ENCODE assay signal across 10 cellular contexts in genomic region chr2:145748927-145749326, GRCh38.
DNase-seq lines count a peak whose midpoint lies in the region; ATAC-seq and TF ChIP-seq lines count a peak whose summit lies in the region.
"Had no signal": no experiment of that assay in that cellular context is flagged by ENCODE, and none has a peak within 500 bp of the region (broad histone marks: within the 10 kb centered on the region; RNA-seq: fewer than 3 reads in every experiment).

No MANE protein-coding gene starts in this region.

- H3K4me1 Mint-ChIP-seq in activated naive CD8-positive, alpha-beta T cell treated with anti-CD3 and anti-CD28 coated beads, Interleukin-2, amount 50 U/mL, for 24 hours: peaks cover 45% of the 10 kb centered on the region
- H3K4me1 Mint-ChIP-seq in activated naive CD8-positive, alpha-beta T cell treated with anti-CD3 and anti-CD28 coated beads for 36 hours: peaks cover 13% of the 10 kb centered on the region

- H3K36me3 Mint-ChIP-seq in activated naive CD8-positive, alpha-beta T cell treated with anti-CD3 and anti-CD28 coated beads, Interleukin-2, amount 50 U/mL, for 24 hours (ENCODE audit: low read depth): no peaks in the 10 kb centered on the region
- H3K36me3 Mint-ChIP-seq in activated naive CD8-positive, alpha-beta T cell treated with anti-CD3 and anti-CD28 coated beads for 36 hours: no peaks in the 10 kb centered on the region

- peaks cover 45% of the 10 kb centered on the region for H3K4me1 ChIP-seq in A673 (ENCODE audit: insufficient read depth, low read length, poor library complexity, severe bottlenecking)

- CTCF ChIA-PET in A673 (lab: Charles Lee): no interaction called here

- no peak overlapping the region for H3K4me3 Mint-ChIP-seq in activated naive CD8-positive, alpha-beta T cell treated with anti-CD3 and anti-CD28 coated beads, Interleukin-2, amount 50 U/mL, for 24 hours
- no peak overlapping the region for H3K4me3 Mint-ChIP-seq in activated naive CD8-positive, alpha-beta T cell treated with anti-CD3 and anti-CD28 coated beads for 36 hours
- H3K4me3 Mint-ChIP-seq: activated CD4-positive, alpha-beta T cell treated with anti-CD3 and anti-CD28 coated beads, Interleukin-2, amount 10 ng/mL, durations not matched to agents 7 days and 5 days had no signal

- POLR2A ChIA-PET in A673 (lab: Charles Lee; ENCODE audit: low non-redundant PET): no interaction called here

- TF ChIP-seq CTCF in A673 (conservative IDR thresholded peaks at IDR 0.05; ENCODE audit: low read depth, low read length): no peak

- intact Hi-C loops in A673 (cut with micrococcal nuclease; ENCODE audit: unreplicated experiment): no loop called here

- no peaks in the 10 kb centered on the region for H3K9me3 ChIP-seq in A673 (ENCODE audit: low read depth, low read length, poor library complexity, severe bottlenecking)

- DNase-seq in activated naive CD8-positive, alpha-beta T cell treated with anti-CD3 and anti-CD28 coated beads, Interleukin-2, amount 50 U/mL, for 24 hours: no peak
- no peak for DNase-seq in activated naive CD8-positive, alpha-beta T cell treated with anti-CD3 and anti-CD28 coated beads for 36 hours
- DNase-seq in effector CD4-positive, alpha-beta T cell: no peak
- no peak for DNase-seq in A673 (ENCODE audit: low spot score)
- DNase-seq in COR-L47 (lab: John Stamatoyannopoulos, UW): no peak
- no peak for DNase-seq in cerebellar cortex (ENCODE audit: low spot score)
- DNase-seq: activated CD4-positive, alpha-beta T cell treated with anti-CD3 and anti-CD28 coated beads, Interleukin-2, amount 10 ng/mL, durations not matched to agents 7 days and 5 days; NCI-H524 treated with DMSO at 0.1 percent for 48 hours had no signal

- no peak overlapping the region for H3K27ac ChIP-seq in A673 (ENCODE audit: low read depth, low read length, poor library complexity, severe bottlenecking)

- H3K4me3 ChIP-seq in A673 (ENCODE audit: low read depth, low read length, poor library complexity, severe bottlenecking): no peak overlapping the region

- H3K9me3 Mint-ChIP-seq in activated naive CD8-positive, alpha-beta T cell treated with anti-CD3 and anti-CD28 coated beads, Interleukin-2, amount 50 U/mL, for 24 hours: peaks cover 14% of the 10 kb centered on the region
- no peaks in the 10 kb centered on the region for H3K9me3 Mint-ChIP-seq in activated naive CD8-positive, alpha-beta T cell treated with anti-CD3 and anti-CD28 coated beads for 36 hours
- H3K9me3 Mint-ChIP-seq: activated CD4-positive, alpha-beta T cell treated with anti-CD3 and anti-CD28 coated beads, Interleukin-2, amount 10 ng/mL, durations not matched to agents 7 days and 5 days had no signal

- no TSS peak for BruUV-seq in A673 (replicated peaks; lab: Mats Ljungman, UMichigan)

- H3K27me3 Mint-ChIP-seq in activated naive CD8-positive, alpha-beta T cell treated with anti-CD3 and anti-CD28 coated beads, Interleukin-2, amount 50 U/mL, for 24 hours: peaks cover 2% of the 10 kb centered on the region
- peaks cover 4% of the 10 kb centered on the region for H3K27me3 Mint-ChIP-seq in activated naive CD8-positive, alpha-beta T cell treated with anti-CD3 and anti-CD28 coated beads for 36 hours

- no peaks in the 10 kb centered on the region for H3K36me3 ChIP-seq in A673 (ENCODE audit: insufficient read depth, low read length, poor library complexity, severe bottlenecking)

- peak; percentile 48 for ATAC-seq in activated naive CD8-positive, alpha-beta T cell treated with anti-CD3 and anti-CD28 coated beads, Interleukin-2, amount 50 U/mL, for 24 hours
- ATAC-seq in HG02610 (IDR thresholded peaks at IDR 0.05; ENCODE audit: unreplicated experiment): peak; percentile 45
- ATAC-seq in HG03378 (IDR thresholded peaks at IDR 0.05; ENCODE audit: unreplicated experiment): peak; percentile 54

- no peak overlapping the region for H3K27ac Mint-ChIP-seq in activated naive CD8-positive, alpha-beta T cell treated with anti-CD3 and anti-CD28 coated beads, Interleukin-2, amount 50 U/mL, for 24 hours
- no peak overlapping the region for H3K27ac Mint-ChIP-seq in activated naive CD8-positive, alpha-beta T cell treated with anti-CD3 and anti-CD28 coated beads for 36 hours
- H3K27ac Mint-ChIP-seq: activated CD4-positive, alpha-beta T cell treated with anti-CD3 and anti-CD28 coated beads, Interleukin-2, amount 10 ng/mL, durations not matched to agents 7 days and 5 days had no signal

- no peaks in the 10 kb centered on the region for H3K27me3 ChIP-seq in A673 (replicated peaks; ENCODE audit: insufficient read depth, low read depth, low read length, poor library complexity)
